22 cellular contexts compared by ENCODE assay signal in the genomic region with DNA sequence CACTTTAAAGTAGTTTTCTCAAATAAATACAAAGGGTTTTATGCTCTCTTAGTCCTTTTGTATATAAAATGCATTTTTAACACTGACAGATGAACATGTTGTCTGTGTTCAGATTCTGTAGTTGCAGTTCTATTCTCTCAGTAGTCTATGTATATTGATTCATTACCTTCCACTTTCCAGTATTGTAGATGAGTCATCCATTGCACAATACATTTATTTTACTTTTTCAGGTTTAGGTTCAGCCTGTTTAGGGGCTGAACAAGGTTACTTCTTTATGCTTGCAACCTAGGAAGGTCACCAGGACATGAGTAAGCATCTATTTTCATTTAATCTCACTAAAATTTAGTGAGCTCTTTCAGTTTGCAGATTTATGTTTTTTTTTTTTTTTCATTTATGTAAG.
"Had no signal": no experiment of that assay in that cellular context is flagged by ENCODE, and none has a peak within 500 bp of the region (broad histone marks: within the 10 kb centered on the region; RNA-seq: fewer than 3 reads in every experiment).

No MANE protein-coding gene starts in this region.

- H3K27ac ChIP-seq: epithelial cell of prostate, heart right ventricle, skin epidermis, suprapubic skin, vagina had no signal

- H3K4me3 Mint-ChIP-seq: activated CD4-positive, alpha-beta T cell treated with anti-CD3 and anti-CD28 coated beads for 36 hours; activated naive CD4-positive, alpha-beta T cell treated with anti-CD3 and anti-CD28 coated beads for 36 hours; dendritic cell treated with granulocyte-macrophage colony-stimulating factor and Interleukin-4, amounts not matched to agents 40 ng/mL and 50 ng/mL, for 4 days; immature natural killer cell; naive B cell; neural crest cell; stimulated activated naive CD8-positive, alpha-beta T cell treated with anti-CD3 and anti-CD28 coated beads, Interleukin-15, Interleukin-2, amounts not matched to agents 100 ng/mL and 50 ng/mL, for 24 hours; WTC11 had no signal

- H3K36me3 Mint-ChIP-seq: immature natural killer cell, naive B cell, WTC11 had no signal

- H3K9me3 ChIP-seq: heart right ventricle, mucosa of descending colon, suprapubic skin, vagina had no signal

- H3K27ac Mint-ChIP-seq: activated CD4-positive, alpha-beta T cell treated with anti-CD3 and anti-CD28 coated beads for 36 hours; activated naive CD4-positive, alpha-beta T cell treated with anti-CD3 and anti-CD28 coated beads for 36 hours; activated T-helper 2 cell treated with anti-CD3 and anti-CD28 coated beads, Interferon-gamma antibody, Interleukin-2, Interleukin-4, amounts not matched to agents 10 μg/mL and 5 μg/mL and 100 μg/mL, durations not matched to agents 14 hours and 24 hours and 36 hours; dendritic cell treated with granulocyte-macrophage colony-stimulating factor and Interleukin-4, amounts not matched to agents 40 ng/mL and 50 ng/mL, for 4 days; immature natural killer cell; naive B cell; stimulated activated naive CD8-positive, alpha-beta T cell treated with anti-CD3 and anti-CD28 coated beads, Interleukin-15, Interleukin-2, amounts not matched to agents 100 ng/mL and 50 ng/mL, for 24 hours; WTC11 had no signal

- H3K27me3 ChIP-seq: heart right ventricle, suprapubic skin, vagina had no signal

- FAIRE-seq: TTC549 had no signal

- H3K4me1 ChIP-seq: suprapubic skin, vagina had no signal

- ATAC-seq: activated CD4-positive, alpha-beta T cell treated with anti-CD3 and anti-CD28 coated beads for 36 hours; heart right ventricle; mucosa of descending colon; WTC11 had no signal

- H3K4me1 Mint-ChIP-seq: immature natural killer cell, naive B cell, neural crest cell, WTC11 had no signal

- H3K36me3 ChIP-seq: heart right ventricle, suprapubic skin, vagina had no signal

- H3K9me3 Mint-ChIP-seq: activated naive CD4-positive, alpha-beta T cell treated with anti-CD3 and anti-CD28 coated beads for 36 hours; activated T-helper 2 cell treated with anti-CD3 and anti-CD28 coated beads, Interferon-gamma antibody, Interleukin-2, Interleukin-4, amounts not matched to agents 10 μg/mL and 5 μg/mL and 100 μg/mL, durations not matched to agents 14 hours and 24 hours and 36 hours; stimulated activated naive CD8-positive, alpha-beta T cell treated with anti-CD3 and anti-CD28 coated beads, Interleukin-15, Interleukin-2, amounts not matched to agents 100 ng/mL and 50 ng/mL, for 24 hours; WTC11 had no signal

- H3K4me3 ChIP-seq: heart right ventricle, mucosa of descending colon, skin epidermis, suprapubic skin, vagina had no signal

- H3K27me3 Mint-ChIP-seq: dendritic cell treated with granulocyte-macrophage colony-stimulating factor and Interleukin-4, amounts not matched to agents 40 ng/mL and 50 ng/mL, for 4 days; naive B cell; stimulated activated naive CD8-positive, alpha-beta T cell treated with anti-CD3 and anti-CD28 coated beads, Interleukin-15, Interleukin-2, amounts not matched to agents 100 ng/mL and 50 ng/mL, for 24 hours had no signal

- DNase-seq: activated CD4-positive, alpha-beta T cell treated with anti-CD3 and anti-CD28 coated beads for 36 hours; activated CD4-positive, alpha-beta T cell treated with anti-CD3 and anti-CD28 coated beads, Interleukin-2, amount 50 U/mL, for 48 hours; activated naive CD4-positive, alpha-beta T cell treated with anti-CD3 and anti-CD28 coated beads for 36 hours; activated T-cell treated with anti-CD3 and anti-CD28 coated beads for 4 hours; anterior cingulate cortex; effector CD8-positive, alpha-beta T cell; heart right ventricle; immature natural killer cell; mesenchymal stem cell; mucosa of descending colon; naive B cell; trophoblast cell had no signal
